Comparison of ENCODE assay signal across 8 cellular contexts in genomic region chr10:119542990-119543813, GRCh38. TPM values are rescaled to one million over a fixed set of nuclear protein-coding genes. Genes with fewer than 3 reads are reported as not detected.
A peak's percentile ranks its signal among the peaks of the same experiment; 100 is the strongest.
DNase-seq lines count a peak whose midpoint lies in the region; ATAC-seq lines count a peak whose summit lies in the region.

No MANE protein-coding gene starts in this region.

- H3K9me3 ChIP-seq in esophagus (ENCODE audit: control insufficient read depth in 2 of 2, insufficient read depth in 1 of 2, low read depth in 1 of 2, low read length in 1 of 2) (no peaks in the 10 kb centered on the region), stomach smooth muscle (ENCODE audit: control insufficient read depth in 2 of 2, low read length in 2 of 2) (no peaks in the 10 kb centered on the region)

- POLR2A ChIA-PET in naive thymus-derived CD8-positive, alpha-beta T cell (lab: Charles Lee) = interaction anchor here (0.7 to 16.6 kb wide), 23 partner anchors 10 to 789 kb away, joined by 3 to 674 read pairs (median 6); partner anchors contain the start of genes BAG3, CACUL1, GRK5 and INPP5F

- H3K27me3 ChIP-seq in esophagus (ENCODE audit: control insufficient read depth in 1 of 2, insufficient read depth in 2 of 2, low read length in 2 of 2) (no peaks in the 10 kb centered on the region), stomach smooth muscle (ENCODE audit: control insufficient read depth in 1 of 2, insufficient read depth in 2 of 2, low read length in 2 of 2) (no peaks in the 10 kb centered on the region)

- DNase-seq in SIG-M5 treated with dmso at 0.1 percent for 504 hours (lab: John Stamatoyannopoulos, UW; ENCODE audit: unreplicated experiment) = peak; percentile 53
- DNase-seq in SIG-M5 (lab: John Stamatoyannopoulos, UW) = no peak
- peak; percentile 7 for DNase-seq in NCI-H226
- DNase-seq in activated CD8-positive, alpha-beta memory T cell treated with anti-CD3 and anti-CD28 coated beads for 48 hours (ENCODE audit: low read depth in 2 of 3, low spot score in 2 of 3) = peak; percentile 35 to 70 (median 48)
- peak; percentile 54 to 78 (median 64) for DNase-seq in naive thymus-derived CD8-positive, alpha-beta T cell

- peaks cover 0 to 3% (median 0%) of the 10 kb centered on the region in 5 donors for H3K27me3 Mint-ChIP-seq in naive thymus-derived CD8-positive, alpha-beta T cell

- ATAC-seq in HG02938 (IDR thresholded peaks at IDR 0.05; ENCODE audit: unreplicated experiment) = peak; percentile 42
- peak; percentile 46 to 56 for ATAC-seq in naive thymus-derived CD8-positive, alpha-beta T cell

- H3K4me3 Mint-ChIP-seq in naive thymus-derived CD8-positive, alpha-beta T cell = peak overlapping the region; percentile 76 to 98 (median 96)

- no peaks in the 10 kb centered on the region for H3K9me3 Mint-ChIP-seq in naive thymus-derived CD8-positive, alpha-beta T cell

- H3K36me3 ChIP-seq in esophagus (ENCODE audit: control insufficient read depth in 2 of 2, insufficient read depth in 2 of 2, low read length in 1 of 2) = no peaks in the 10 kb centered on the region
- H3K36me3 ChIP-seq in stomach smooth muscle (ENCODE audit: control insufficient read depth in 2 of 2, insufficient read depth in 2 of 2, low read length in 2 of 2) = no peaks in the 10 kb centered on the region

- peak overlapping the region; percentile 73 to 92 for H3K27ac ChIP-seq in esophagus (ENCODE audit: low read depth in 2 of 2, low read length in 1 of 2)
- peak overlapping the region; percentile 85 for H3K27ac ChIP-seq in stomach smooth muscle (ENCODE audit: low read length)

- 1% methylated on average over 74 to 77 of the region's 77 CpGs for WGBS in esophagus, 2 donors

- no peaks in the 10 kb centered on the region for H3K36me3 Mint-ChIP-seq in naive thymus-derived CD8-positive, alpha-beta T cell

- peak overlapping the region; percentile 77 to 89 for H3K4me3 ChIP-seq in esophagus (ENCODE audit: low read depth in 1 of 2, low read length in 2 of 2)
- peak overlapping the region; percentile 82 to 86 for H3K4me3 ChIP-seq in stomach smooth muscle (ENCODE audit: low read length in 2 of 2)

- H3K4me1 ChIP-seq in esophagus (ENCODE audit: control insufficient read depth in 2 of 2, insufficient read depth in 2 of 2, low read length in 1 of 2) (peaks cover 12 to 15% of the 10 kb centered on the region in 2 donors), stomach smooth muscle (ENCODE audit: control insufficient read depth, insufficient read depth, low read length) (peaks cover 39% of the 10 kb centered on the region)

- H3K4me1 Mint-ChIP-seq in naive thymus-derived CD8-positive, alpha-beta T cell = peaks cover 24 to 39% (median 31%) of the 10 kb centered on the region in 4 donors

- peak overlapping the region; percentile 47 to 70 for H3K9ac ChIP-seq in stomach smooth muscle (ENCODE audit: low read length in 2 of 2)

- peak overlapping the region; percentile 86 to 96 (median 92) for H3K27ac Mint-ChIP-seq in naive thymus-derived CD8-positive, alpha-beta T cell

RNA-seq across cellular contexts. Expression of gene RGS10, which starts 0.7 kb away (rescaled TPM):
- 10 to 100 TPM; 50.4 to 63.9 TPM for polyA plus RNA-seq in esophagus
- 100 to 1,000 TPM; 251 to 268 TPM for total RNA-seq in naive thymus-derived CD8-positive, alpha-beta T cell
- 100 to 1,000 TPM; 409 to 533 (median 504) TPM for polyA plus RNA-seq in naive thymus-derived CD8-positive, alpha-beta T cell

RNA-seq across cellular contexts. Expression of gene TIAL1, which starts 53.6 kb away (rescaled TPM):
- 10 to 100 TPM; 46.8 to 55.1 TPM for polyA plus RNA-seq in esophagus
- total RNA-seq in naive thymus-derived CD8-positive, alpha-beta T cell = 100 to 1,000 TPM; 215 to 224 TPM
- 10 to 100 TPM in 1 of 3 donors, 1 to 10 TPM in 2; 9.3 to 12.9 (median 9.4) TPM for polyA plus RNA-seq in naive thymus-derived CD8-positive, alpha-beta T cell

Comparison
In these comparisons a context has a peak if more than half of its experiments do, and no peak if none do; other contexts are left out.
1. RNA of gene RGS10, which starts 0.7 kb away (polyA plus RNA-seq): 409 to 533 TPM in naive thymus-derived CD8-positive, alpha-beta T cell; 50.4 to 63.9 TPM in esophagus; every median in the first group is over 4 times any median in the second.